Comparison of ENCODE assay signal across 1 cellular context in the genomic region with DNA sequence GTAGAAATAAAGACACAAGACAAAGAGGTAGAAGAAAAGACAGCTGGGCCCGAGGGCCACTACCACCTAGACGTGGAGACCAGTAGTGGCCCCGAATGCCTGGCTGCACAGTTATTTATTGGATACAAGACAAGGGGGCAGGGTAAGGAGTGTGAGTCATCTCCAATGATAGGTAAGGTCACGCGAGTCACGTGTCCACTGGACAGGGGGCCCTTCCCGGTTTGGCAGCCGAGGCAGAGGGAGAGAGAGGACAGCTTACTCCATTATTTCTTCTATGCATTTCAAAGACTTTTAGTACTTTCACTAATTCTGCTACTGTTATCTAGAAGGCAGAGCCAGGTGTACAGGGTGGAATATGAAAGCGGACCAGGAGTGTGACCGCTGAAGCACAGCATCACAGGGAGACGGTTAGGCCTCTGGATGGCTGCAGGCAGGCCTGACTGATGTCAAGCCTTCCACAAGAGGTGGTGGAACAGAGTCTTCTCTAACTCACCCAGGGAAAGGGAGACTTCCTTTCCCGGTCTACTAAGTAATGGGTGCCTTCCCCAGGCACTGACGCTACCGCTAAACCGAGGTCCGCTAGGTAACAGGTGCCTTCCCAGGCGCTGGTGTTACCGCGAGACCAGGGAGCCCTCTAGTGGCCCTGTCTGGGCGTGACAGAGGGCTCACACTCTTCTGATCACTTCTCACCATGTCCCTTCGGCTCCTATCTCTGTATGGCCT.
TF ChIP-seq lines count a peak whose summit lies in the region.

No MANE protein-coding gene starts in this region.

TF ChIP-seq in endothelial cell of umbilical vein, 7 proteins besides CTCF, POLR2A, EP300 and RAD21:
- TF ChIP-seq GATA2 (IDR thresholded peaks at IDR 0.05; ENCODE audit: insufficient read depth, insufficient read length, low read depth, low read length): no peak
- no peak for TF ChIP-seq FOS (IDR thresholded peaks at IDR 0.05; ENCODE audit: borderline replicate concordance, insufficient read depth, low read length)
- no peak for TF ChIP-seq JUN (IDR thresholded peaks at IDR 0.05; ENCODE audit: borderline replicate concordance, insufficient read depth, insufficient read length, low read depth)
- TF ChIP-seq, protein P1, sequence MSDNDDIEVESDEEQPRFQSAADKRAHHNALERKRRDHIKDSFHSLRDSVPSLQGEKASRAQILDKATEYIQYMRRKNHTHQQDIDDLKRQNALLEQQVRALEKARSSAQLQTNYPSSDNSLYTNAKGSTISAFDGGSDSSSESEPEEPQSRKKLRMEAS (IDR thresholded peaks at IDR 0.05; ENCODE audit: insufficient read depth, insufficient read length): no peak
- no peak for TF ChIP-seq EZH2 (IDR thresholded peaks at IDR 0.05; ENCODE audit: borderline replicate concordance, low read depth, low read length, severe bottlenecking)
- no peak for TF ChIP-seq MYC (IDR thresholded peaks at IDR 0.05; ENCODE audit: low read depth, low read length)
- TF ChIP-seq POLR2AphosphoS5 (IDR thresholded peaks at IDR 0.05; ENCODE audit: insufficient read depth, low read depth, low read length): no peak
